Comparison of ENCODE assay signal across 16 cellular contexts in the genomic region with DNA sequence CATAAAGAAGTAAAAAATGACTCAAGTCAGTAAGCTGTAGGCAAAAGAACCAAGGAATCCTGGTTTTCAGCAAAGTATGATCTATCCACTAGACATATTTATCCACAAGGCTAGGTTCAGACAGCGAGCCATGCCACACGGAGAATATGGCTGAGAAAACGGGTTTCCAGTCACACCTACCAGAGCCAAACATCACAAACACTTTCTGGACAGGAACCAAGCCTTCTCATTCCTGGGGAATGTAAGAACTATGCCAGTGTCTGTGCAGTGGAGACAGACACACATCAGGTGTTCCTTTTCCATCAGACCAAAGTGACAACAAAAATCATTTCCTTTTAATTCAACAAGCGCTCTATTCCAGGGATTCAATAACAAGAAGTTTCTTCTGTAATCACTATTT. TPM values are rescaled to one million over a fixed set of nuclear protein-coding genes. Genes with fewer than 3 reads are reported as not detected.
DNase-seq lines count a peak whose midpoint lies in the region; ATAC-seq and TF ChIP-seq lines count a peak whose summit lies in the region.
"Had no signal": no experiment of that assay in that cellular context is flagged by ENCODE, and none has a peak within 500 bp of the region (broad histone marks: within the 10 kb centered on the region; RNA-seq: fewer than 3 reads in every experiment).

No MANE protein-coding gene starts in this region.

- DNase-seq in left ventricle myocardium superior = no peak
- DNase-seq in right atrium auricular region (ENCODE audit: low spot score) = no peak
- DNase-seq in mammary epithelial cell = peak; percentile 73
- peak; percentile 64 for DNase-seq in kidney glomerular epithelial cell (lab: John Stamatoyannopoulos, UW)
- DNase-seq in aorta = peak in 1 of 2 donors; percentile 68
- no peak for DNase-seq in NK-92 (lab: John Stamatoyannopoulos, UW; ENCODE audit: unreplicated experiment)
- DNase-seq in SJCRH30 = no peak
- no peak for DNase-seq in substantia nigra (lab: John Stamatoyannopoulos, UW)
- DNase-seq: amygdala, DMS 273 treated with DMSO at 0.1 percent for 48 hours, NCI-H1048, Right ventricle myocardium superior, transverse colon had no signal

- no peaks in the 10 kb centered on the region for H3K79me2 ChIP-seq in mammary epithelial cell (ENCODE audit: insufficient read depth, low read length)

- CTCF ChIA-PET in mammary epithelial cell (lab: Charles Lee; ENCODE audit: low non-redundant PET) = interaction anchor here (1.0 kb wide), 1 partner anchor 63 kb away, joined by 7 read pairs; no protein-coding TSS in a partner anchor

- BruUV-seq in mammary epithelial cell (replicated peaks; lab: Mats Ljungman, UMichigan) = no TSS peak

- in situ Hi-C loops in mammary epithelial cell (cut with MboI; ENCODE audit: low sequenced_read_pairs in 2 of 2) = no loop called here

- H3K9me3 ChIP-seq in right atrium auricular region (no peaks in the 10 kb centered on the region), mammary epithelial cell (replicated peaks; ENCODE audit: insufficient read depth, low read length) (no peaks in the 10 kb centered on the region), aorta (ENCODE audit: control insufficient read depth, low read length) (no peaks in the 10 kb centered on the region), SJCRH30 (replicated peaks) (no peaks in the 10 kb centered on the region)
- H3K9me3 ChIP-seq: transverse colon had no signal

- H3K4me1 ChIP-seq in right atrium auricular region (no peaks in the 10 kb centered on the region), mammary epithelial cell (ENCODE audit: insufficient read depth, low read length) (peaks cover 16% of the 10 kb centered on the region), aorta (ENCODE audit: control insufficient read depth in 1 of 2, insufficient read depth in 2 of 2, low read length in 2 of 2) (no peaks in the 10 kb centered on the region), SJCRH30 (no peaks in the 10 kb centered on the region)
- H3K4me1 ChIP-seq: transverse colon had no signal

- H4K20me1 ChIP-seq in mammary epithelial cell (ENCODE audit: insufficient read depth, low read length) = no peaks in the 10 kb centered on the region

- H3K27ac ChIP-seq in right atrium auricular region (no peak overlapping the region), mammary epithelial cell (ENCODE audit: insufficient read depth, low read depth, low read length) (peak overlapping the region; percentile 1), aorta (ENCODE audit: low read depth in 1 of 2, low read length in 2 of 2) (peak overlapping the region; percentile 28 to 69), SJCRH30 (no peak overlapping the region), substantia nigra (ENCODE audit: low read depth, low read length, poor library complexity, severe bottlenecking) (no peak overlapping the region)
- H3K27ac ChIP-seq: 22Rv1, HL-60, transverse colon, VCaP had no signal

- H3K9ac ChIP-seq in mammary epithelial cell (ENCODE audit: insufficient read depth, low read length) = no peak overlapping the region

- no peak overlapping the region for H2AFZ ChIP-seq in mammary epithelial cell (ENCODE audit: low read depth, low read length)

- H3K27me3 ChIP-seq in right atrium auricular region (no peaks in the 10 kb centered on the region), mammary epithelial cell (ENCODE audit: insufficient read depth, low read length) (no peaks in the 10 kb centered on the region), aorta (ENCODE audit: control insufficient read depth in 1 of 2, insufficient read depth in 2 of 2, low read length in 1 of 2) (no peaks in the 10 kb centered on the region), SJCRH30 (no peaks in the 10 kb centered on the region)
- H3K27me3 ChIP-seq: transverse colon had no signal

- dilution Hi-C loops in mammary epithelial cell (cut with HindIII; ENCODE audit: low sequenced_read_pairs) = no loop called here

- H3K4me3 ChIP-seq in right atrium auricular region (no peak overlapping the region), mammary epithelial cell (replicated peaks in 1 of 3; ENCODE audit: insufficient read depth in 1 of 3, low read depth in 2 of 3, low read length in 3 of 3) (no peak overlapping the region), aorta (ENCODE audit: low read length in 2 of 2) (no peak overlapping the region), SJCRH30 (no peak overlapping the region)
- H3K4me3 ChIP-seq: transverse colon had no signal

- WGBS in mammary epithelial cell (ENCODE audit: low coverage, missing lambda C conversion rate) = 17% methylated on average over 4 of the region's 4 CpGs
- 4 to 8% methylated on average over 4 of the region's 4 CpGs for WGBS in aorta, 2 donors

- intact Hi-C loops in left ventricle myocardium superior (cut with micrococcal nuclease) (no loop called here), mammary epithelial cell (cut with micrococcal nuclease) (loop anchor here (1.0 to 5.0 kb wide), 2 partner anchors 62 to 131 kb away; no protein-coding TSS in a partner anchor), aorta (cut with DNase I) (loop anchor here in 1 of 2 donors (5.0 kb wide), 2 partner anchors 41 to 59 kb away; a partner anchor contains a TSS)

- peaks cover 70% of the 10 kb centered on the region for H3K36me3 ChIP-seq in right atrium auricular region
- H3K36me3 ChIP-seq in mammary epithelial cell (ENCODE audit: insufficient read depth, low read length) = peaks cover 44% of the 10 kb centered on the region
- peaks cover 8 to 10% of the 10 kb centered on the region in 2 donors for H3K36me3 ChIP-seq in aorta (ENCODE audit: control insufficient read depth in 1 of 2, insufficient read depth in 2 of 2, low read length in 1 of 2)
- H3K36me3 ChIP-seq in SJCRH30 = peaks cover 60% of the 10 kb centered on the region

- no peak for TF ChIP-seq CTCF in right atrium auricular region (IDR thresholded peaks at IDR 0.05)
- no peak for TF ChIP-seq CTCF in mammary epithelial cell (conservative IDR thresholded peaks at IDR 0.05 in 1 of 2, IDR thresholded peaks at IDR 0.05 in 1 of 2; ENCODE audit: extremely low read depth in 1 of 2, insufficient read depth in 1 of 2, low read depth in 1 of 2, low read length in 2 of 2)

- peak overlapping the region; percentile 9 for H3K4me2 ChIP-seq in mammary epithelial cell (ENCODE audit: insufficient read depth, low read depth, low read length)

- ATAC-seq in left ventricle myocardium superior (peak; percentile 64), aorta (ENCODE audit: low FRiP score) (peak; percentile 66)

RNA-seq across cellular contexts. Expression of a gene that starts 41.1 kb away (rescaled TPM):
- total RNA-seq in left ventricle myocardium superior (28.1 TPM), right atrium auricular region (10 to 100 TPM; 15.6 to 16.3 TPM), mammary epithelial cell (10 to 100 TPM; 39.3 to 51.8 TPM), aorta (10 to 100 TPM; 32.7 to 35.7 TPM)
- polyA plus RNA-seq in mammary epithelial cell (38.5 TPM), aorta (10 to 100 TPM in 1 of 2 donors, 1 to 10 TPM in 1; 3.9 to 11.1 TPM)
- 61.9 TPM for polyA minus RNA-seq in mammary epithelial cell
- total RNA-seq in SJCRH30 (2014; rRNA removed; shearing (Covaris generic)) = 34.3 TPM in 2 replicates

RNA-seq across cellular contexts. Expression of a gene that starts 41.2 kb away (rescaled TPM):
- total RNA-seq in left ventricle myocardium superior (38.9 TPM), right atrium auricular region (10 to 100 TPM; 12.6 to 20.0 TPM), mammary epithelial cell (10 to 100 TPM; 39.2 to 57.1 TPM), aorta (10 to 100 TPM; 40.8 to 42.4 TPM)
- polyA plus RNA-seq in mammary epithelial cell (32.3 TPM), aorta (10 to 100 TPM; 22.6 to 25.9 TPM)
- 46.0 TPM for polyA minus RNA-seq in mammary epithelial cell
- 38.3 and 42.2 TPM in 2 replicates for total RNA-seq in SJCRH30 (2014; rRNA removed; shearing (Covaris generic))

RNA-seq across cellular contexts. Expression of a gene that starts 59.8 kb away (rescaled TPM):
- total RNA-seq in left ventricle myocardium superior (16.0 TPM), right atrium auricular region (100 to 1,000 TPM in 1 of 2 donors, 10 to 100 TPM in 1; 32.1 to 102 TPM), mammary epithelial cell (100 to 1,000 TPM; 104 to 322 TPM), aorta (100 to 1,000 TPM; 209 to 363 TPM)
- polyA plus RNA-seq in mammary epithelial cell (56.3 TPM), aorta (100 to 1,000 TPM in 1 of 2 donors, 10 to 100 TPM in 1; 40.4 to 247 TPM)
- 131 TPM for polyA minus RNA-seq in mammary epithelial cell
- 0.61 and 0.84 TPM in 2 replicates for total RNA-seq in SJCRH30 (2014; rRNA removed; shearing (Covaris generic))

Comparison
In these comparisons a context has a peak if more than half of its experiments do, and no peak if none do; other contexts are left out.
1. DNase-seq: peak in mammary epithelial cell (single experiment) and kidney glomerular epithelial cell (single experiment); none in left ventricle myocardium superior (single experiment), right atrium auricular region (single experiment), NK-92 (single experiment), SJCRH30 (0 of 2) and substantia nigra (0 of 49).
2. H3K27ac ChIP-seq: peak in mammary epithelial cell (single experiment) and aorta (2 of 2); none in right atrium auricular region (0 of 2), SJCRH30 (single experiment) and substantia nigra (single experiment).